9 cellular contexts compared by ENCODE assay signal in the genomic region with DNA sequence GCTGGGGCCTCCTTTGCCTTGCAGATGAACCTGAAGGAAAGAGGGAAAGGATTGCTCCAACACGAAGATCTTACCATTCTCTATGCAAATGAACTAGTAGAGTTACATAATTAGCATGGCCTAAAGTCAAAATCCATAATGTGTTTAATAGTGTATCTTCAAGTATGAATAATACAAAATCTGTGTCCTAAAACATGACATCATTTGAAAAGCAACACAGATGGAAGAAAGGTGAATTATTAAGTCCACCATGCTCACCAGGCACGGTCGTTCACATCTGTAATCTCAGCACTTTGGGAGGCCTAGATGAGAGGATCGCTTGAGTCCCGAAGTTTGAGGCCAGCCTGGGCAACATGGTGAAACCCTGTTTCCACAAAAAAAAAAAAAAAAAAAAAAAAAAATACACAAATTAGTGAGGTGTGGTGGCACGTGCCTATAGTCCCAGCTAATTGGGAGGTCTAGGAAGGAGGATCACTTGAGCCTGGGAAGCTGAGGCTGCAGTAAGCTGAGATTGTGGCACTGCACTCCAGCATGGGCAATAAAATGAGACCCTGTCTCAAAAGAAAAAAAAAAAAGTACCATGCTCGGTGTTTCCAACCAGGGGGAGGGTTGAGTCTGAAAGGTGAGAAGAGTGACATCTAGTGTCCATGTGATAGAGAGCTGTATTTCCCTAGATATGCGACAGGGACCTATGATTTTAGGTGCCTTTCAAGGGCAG. TPM values are rescaled to one million over a fixed set of nuclear protein-coding genes. Genes with fewer than 3 reads are reported as not detected.
DNase-seq lines count a peak whose midpoint lies in the region; ATAC-seq and TF ChIP-seq lines count a peak whose summit lies in the region.
"Had no signal": no experiment of that assay in that cellular context is flagged by ENCODE, and none has a peak within 500 bp of the region (broad histone marks: within the 10 kb centered on the region; RNA-seq: fewer than 3 reads in every experiment).

No MANE protein-coding gene starts in this region.

- no peak for ATAC-seq in GM21447 (IDR thresholded peaks at IDR 0.05; ENCODE audit: unreplicated experiment)
- ATAC-seq in HG03039 (IDR thresholded peaks at IDR 0.05; ENCODE audit: unreplicated experiment): no peak

- H3K4me3 ChIP-seq in HAP-1 (no peak overlapping the region), brain microvascular endothelial cell (ENCODE audit: low read depth, low read length) (no peak overlapping the region), vagina (no peak overlapping the region)

- no peak overlapping the region for H3K27ac ChIP-seq in brain microvascular endothelial cell
- no peak overlapping the region for H3K27ac ChIP-seq in vagina

- intact Hi-C loops in vagina (cut with DNase I): no loop called here

- TF ChIP-seq POLR2A in vagina (IDR thresholded peaks at IDR 0.05): no peak

- in situ Hi-C loops in HAP-1 (cut with MboI; ENCODE audit: low sequenced_read_pairs) (no loop called here), brain microvascular endothelial cell (cut with HindIII; ENCODE audit: low pct_ligation_motif_present, low sequenced_read_pairs) (loop anchor here (25.0 kb wide), 1 partner anchor 111 kb away; no protein-coding TSS in a partner anchor)

- TF ChIP-seq CTCF in brain microvascular endothelial cell (IDR thresholded peaks at IDR 0.05; ENCODE audit: low read depth, low read length, missing control alignments) (peak; percentile 77), vagina (IDR thresholded peaks at IDR 0.05) (peak; percentile 10 to 41 (median 13))

- H3K27me3 ChIP-seq in HAP-1 (ENCODE audit: low read depth): no peaks in the 10 kb centered on the region
- H3K27me3 ChIP-seq in brain microvascular endothelial cell (replicated peaks): no peaks in the 10 kb centered on the region
- H3K27me3 ChIP-seq in vagina: no peaks in the 10 kb centered on the region

- DNase-seq in D341Med (ENCODE audit: low spot score) (peak; percentile 70), HAP-1 (ENCODE audit: low spot score in 2 of 2) (peak; percentile 47 to 76), NCI-H774 (lab: John Stamatoyannopoulos, UW) (peak; percentile 30), brain microvascular endothelial cell (peak; percentile 31), kidney tubule cell (ENCODE audit: low spot score) (peak; percentile 52), vagina (ENCODE audit: extremely low spot score in 2 of 2) (no peak)

- H3K4me1 ChIP-seq in HAP-1: peaks cover 6% of the 10 kb centered on the region; the same call in 1 of the 2 replicates
- H3K4me1 ChIP-seq in vagina: no peaks in the 10 kb centered on the region

- H3K36me3 ChIP-seq in HAP-1 (replicated peaks) (no peaks in the 10 kb centered on the region), brain microvascular endothelial cell (replicated peaks) (no peaks in the 10 kb centered on the region), vagina (no peaks in the 10 kb centered on the region)

- H3K9me3 ChIP-seq in HAP-1: no peaks in the 10 kb centered on the region
- H3K9me3 ChIP-seq in vagina: no peaks in the 10 kb centered on the region

RNA-seq across cellular contexts. Expression of gene VWA3A, which starts 6.4 kb away (rescaled TPM):
- not detected for total RNA-seq in vagina
- total RNA-seq: T-helper 2 cell treated with Interferon-gamma antibody and Interleukin-4, amounts not matched to agents 100 ng/mL and 5 ng/mL, for 36 hours had no signal

Comparison
In these comparisons a context has a peak if more than half of its experiments do, and no peak if none do; other contexts are left out.
1. DNase-seq: peak in D341Med (single experiment), HAP-1 (2 of 2), NCI-H774 (single experiment), brain microvascular endothelial cell (single experiment) and kidney tubule cell (single experiment); none in vagina (0 of 2).